21 cellular contexts compared by ENCODE assay signal in the genomic region with DNA sequence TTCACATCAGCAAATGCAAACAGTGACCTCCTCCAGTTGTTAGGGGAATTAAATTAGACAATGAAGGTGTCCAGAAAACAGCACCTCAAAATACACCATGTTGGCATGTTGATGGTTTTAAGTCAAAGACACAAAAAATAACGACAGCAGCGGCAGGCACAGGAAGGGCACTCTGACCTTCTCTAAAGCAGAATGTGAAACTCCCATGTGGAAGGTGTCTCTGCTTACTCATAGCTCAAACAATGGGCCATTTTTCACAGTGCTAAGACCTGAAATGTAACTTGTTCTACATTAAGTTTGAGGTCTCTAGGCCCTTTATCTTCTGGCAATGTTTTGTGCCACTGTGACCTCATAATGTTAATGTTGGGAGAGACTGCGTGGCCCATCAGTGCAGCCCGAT.
DNase-seq lines count a peak whose midpoint lies in the region; ATAC-seq and TF ChIP-seq lines count a peak whose summit lies in the region.
"Had no signal": no experiment of that assay in that cellular context is flagged by ENCODE, and none has a peak within 500 bp of the region (broad histone marks: within the 10 kb centered on the region; RNA-seq: fewer than 3 reads in every experiment).

No MANE protein-coding gene starts in this region.

- H3K4me3 Mint-ChIP-seq in stimulated activated naive B cell treated with anti-CD40 and anti-IgM and Interleukin-4, amounts not matched to agents 10 μg/mL and 1 μg/mL and 100 μg/mL, for 72 hours, result no peak overlapping the region

- no peaks in the 10 kb centered on the region for H3K36me3 ChIP-seq in MM.1S (replicated peaks; ENCODE audit: insufficient read depth, low read length)
- no peaks in the 10 kb centered on the region for H3K36me3 ChIP-seq in left lung
- H3K36me3 ChIP-seq: sigmoid colon, SJCRH30 had no signal

- TF ChIP-seq CTCF in MM.1S (IDR thresholded peaks at IDR 0.05; ENCODE audit: low read length) (no peak), left lung (IDR thresholded peaks at IDR 0.05) (no peak)

- H3K27me3 ChIP-seq in MM.1S (replicated peaks; ENCODE audit: insufficient read depth, low read length) (no peaks in the 10 kb centered on the region), left lung (no peaks in the 10 kb centered on the region)
- H3K27me3 ChIP-seq: sigmoid colon, SJCRH30, testis had no signal

- ATAC-seq in GM18867 (IDR thresholded peaks at IDR 0.05; ENCODE audit: unreplicated experiment), result peak; percentile 57
- peak; percentile 15 for ATAC-seq in left lung
- ATAC-seq in stimulated activated naive B cell treated with anti-CD40 and anti-IgM and Interleukin-4, amounts not matched to agents 10 μg/mL and 1 μg/mL and 100 μg/mL, for 72 hours (replicated peaks), result peak; percentile 62 to 64
- no peak for ATAC-seq in HG02588 (IDR thresholded peaks at IDR 0.05; ENCODE audit: unreplicated experiment)
- no peak for ATAC-seq in GM19467 (IDR thresholded peaks at IDR 0.05; ENCODE audit: unreplicated experiment)
- ATAC-seq: left cardiac atrium had no signal

- intact Hi-C loops in left lung (cut with DNase I), result no loop called here

- peaks cover 5 to 6% of the 10 kb centered on the region in 2 donors for H3K27me3 Mint-ChIP-seq in stimulated activated naive B cell treated with anti-CD40 and anti-IgM and Interleukin-4, amounts not matched to agents 10 μg/mL and 1 μg/mL and 100 μg/mL, for 72 hours

- H3K9me3 Mint-ChIP-seq in stimulated activated naive B cell treated with anti-CD40 and anti-IgM and Interleukin-4, amounts not matched to agents 10 μg/mL and 1 μg/mL and 100 μg/mL, for 72 hours, result no peaks in the 10 kb centered on the region

- H3K4me1 Mint-ChIP-seq in stimulated activated naive B cell treated with anti-CD40 and anti-IgM and Interleukin-4, amounts not matched to agents 10 μg/mL and 1 μg/mL and 100 μg/mL, for 72 hours, result peaks cover 12 to 13% of the 10 kb centered on the region in 2 donors

- H3K4me2 ChIP-seq in MM.1S (ENCODE audit: low read depth, low read length), result peak overlapping the region; percentile 20

- no peaks in the 10 kb centered on the region for H4K20me1 ChIP-seq in MM.1S (ENCODE audit: insufficient read depth, low read length)

- no peaks in the 10 kb centered on the region for H3F3A ChIP-seq in MM.1S (ENCODE audit: insufficient read depth, low read length)

- no peak overlapping the region for H3K9ac ChIP-seq in MM.1S (ENCODE audit: low read length)

- peak overlapping the region; percentile 31 for H2AFZ ChIP-seq in MM.1S (ENCODE audit: low read length)

- DNase-seq in MM.1S (peak; percentile 61), left lung (no peak), NCI-H774 (lab: John Stamatoyannopoulos, UW) (no peak)
- no peak for DNase-seq in stimulated activated naive B cell treated with anti-CD40 and anti-IgM and Interleukin-4, amounts not matched to agents 10 μg/mL and 1 μg/mL and 100 μg/mL, for 72 hours
- DNase-seq: activated CD4-positive, alpha-beta T cell treated with anti-CD3 and anti-CD28 coated beads for 1 hour; activated CD8-positive, alpha-beta memory T cell treated with anti-CD3 and anti-CD28 coated beads, Interleukin-2, amount 50 U/mL, for 48 hours; activated naive CD4-positive, alpha-beta T cell; foreskin melanocyte; GDM1; HCEC 1CT; left cardiac atrium; midbrain; NCI-H1694 treated with DMSO at 0.1 percent for 48 hours; occipital lobe; sigmoid colon; SJCRH30; stimulated activated CD4-positive, alpha-beta T cell treated with anti-CD3 and anti-CD28 coated beads, Interleukin-2, amount 100 ng/mL, for 48 hours; testis had no signal

- no peaks in the 10 kb centered on the region for H3K9me2 ChIP-seq in MM.1S (replicated peaks; ENCODE audit: insufficient read depth, low read length)

- H3K27ac Mint-ChIP-seq in stimulated activated naive B cell treated with anti-CD40 and anti-IgM and Interleukin-4, amounts not matched to agents 10 μg/mL and 1 μg/mL and 100 μg/mL, for 72 hours, result no peak overlapping the region

- H3K4me1 ChIP-seq in MM.1S (ENCODE audit: low read length), result peaks cover 8% of the 10 kb centered on the region; the same call in 1 of the 2 replicates
- H3K4me1 ChIP-seq in left lung, result peaks cover 0 to 13% of the 10 kb centered on the region in 2 donors

- no peaks in the 10 kb centered on the region for H3K79me2 ChIP-seq in MM.1S (ENCODE audit: low read length)

- H3K4me3 ChIP-seq in MM.1S (ENCODE audit: low read length) (no peak overlapping the region), left lung (no peak overlapping the region)
- H3K4me3 ChIP-seq: sigmoid colon, SJCRH30, testis had no signal

- H3K9me3 ChIP-seq in MM.1S (replicated peaks; ENCODE audit: insufficient read depth, low read length) (no peaks in the 10 kb centered on the region), left lung (no peaks in the 10 kb centered on the region)
- H3K9me3 ChIP-seq: sigmoid colon, SJCRH30, testis had no signal

- H3K27ac ChIP-seq in MM.1S (ENCODE audit: low read length) (no peak overlapping the region), left lung (no peak overlapping the region)
- H3K27ac ChIP-seq: sigmoid colon, SJCRH30, testis had no signal

- no peaks in the 10 kb centered on the region for H3K36me3 Mint-ChIP-seq in stimulated activated naive B cell treated with anti-CD40 and anti-IgM and Interleukin-4, amounts not matched to agents 10 μg/mL and 1 μg/mL and 100 μg/mL, for 72 hours

Comparison
In these comparisons a context has a peak if more than half of its experiments do, and no peak if none do; other contexts are left out.
1. ATAC-seq: peak in GM18867 (single experiment), left lung (single experiment) and stimulated activated naive B cell treated with anti-CD40 and anti-IgM and Interleukin-4, amounts not matched to agents 10 μg/mL and 1 μg/mL and 100 μg/mL, for 72 hours (2 of 2); none in HG02588 (single experiment) and GM19467 (single experiment).